In genomic region chr1:234848972-234849641, GRCh38 we compare ENCODE assay signal across 1 cellular context.
TF ChIP-seq lines count a peak whose summit lies in the region.

No MANE protein-coding gene starts in this region.

TF ChIP-seq in K562, 482 proteins besides CTCF, POLR2A, EP300 and RAD21 (continued from another document and continues in another):
- no peak for TF ChIP-seq RERE (CRISPR knock-in tag; IDR thresholded peaks at IDR 0.05; ENCODE audit: borderline replicate concordance)
- TF ChIP-seq NUFIP1 (IDR thresholded peaks at IDR 0.05; ENCODE audit: partially characterized antibody) = no peak
- 0 out of 2 replicates have a peak, but pooled peaks have one; percentile 48 for TF ChIP-seq ZNF766 (CRISPR knock-in tag; conservative IDR thresholded peaks at IDR 0.05)
- no peak for TF ChIP-seq ZNF124 (CRISPR knock-in tag; IDR thresholded peaks at IDR 0.05)
- no peak for TF ChIP-seq ZFP30 (CRISPR knock-in tag; IDR thresholded peaks at IDR 0.05; ENCODE audit: borderline replicate concordance)
- TF ChIP-seq CCAR2 (IDR thresholded peaks at IDR 0.05; ENCODE audit: low read depth, low read length) = no peak
- 0 out of 2 replicates have a peak, but pooled peaks have one; percentile 16 for TF ChIP-seq ZEB2 (IDR thresholded peaks at IDR 0.05)
- 0 out of 2 replicates have a peak, but pooled peaks have one; percentile 34 for TF ChIP-seq ZNF449 (CRISPR knock-in tag; IDR thresholded peaks at IDR 0.05)
- no peak for TF ChIP-seq CREBBP (IDR thresholded peaks at IDR 0.05; ENCODE audit: low read depth, low read length)
- no peak for TF ChIP-seq TAF1 (IDR thresholded peaks at IDR 0.05; ENCODE audit: control insufficient read depth, extremely low read depth, insufficient read depth, low read length, severe bottlenecking)
- TF ChIP-seq ADNP (tag; IDR thresholded peaks at IDR 0.05) = no peak
- no peak for TF ChIP-seq ZNF778 (CRISPR knock-in tag; IDR thresholded peaks at IDR 0.05)
- peak; percentile 93 to 97; a peak in 3 of 4 replicates for TF ChIP-seq FOXA3 (CRISPR knock-in tag; conservative IDR thresholded peaks at IDR 0.05 in 1 of 2, IDR thresholded peaks at IDR 0.05 in 1 of 2)
- no peak for TF ChIP-seq HLTF (IDR thresholded peaks at IDR 0.05)
- no peak for TF ChIP-seq POLR2AphosphoS5 (IDR thresholded peaks at IDR 0.05; ENCODE audit: control insufficient read depth, insufficient read depth, low read depth, low read length)
- TF ChIP-seq ZNF324 (CRISPR knock-in tag; IDR thresholded peaks at IDR 0.05) = no peak
- no peak for TF ChIP-seq POLR2G (IDR thresholded peaks at IDR 0.05; ENCODE audit: low read depth, low read length)
- TF ChIP-seq ZNF431 (CRISPR knock-in tag; IDR thresholded peaks at IDR 0.05) = no peak
- no peak for TF ChIP-seq NBN (IDR thresholded peaks at IDR 0.05; ENCODE audit: low read depth)
- no peak for TF ChIP-seq KLF16 (IDR thresholded peaks at IDR 0.05)
- TF ChIP-seq TAF9B (IDR thresholded peaks at IDR 0.05; ENCODE audit: partially characterized antibody) = no peak
- TF ChIP-seq TEAD2 (tag; IDR thresholded peaks at IDR 0.05) = no peak
- TF ChIP-seq HSF4 (CRISPR knock-in tag; IDR thresholded peaks at IDR 0.05; ENCODE audit: borderline replicate concordance) = no peak
- TF ChIP-seq ZNF696 (CRISPR knock-in tag; conservative IDR thresholded peaks at IDR 0.05) = no peak
- TF ChIP-seq RUNX1 (IDR thresholded peaks at IDR 0.05; ENCODE audit: low read depth) = no peak
- TF ChIP-seq ZNF23 (CRISPR knock-in tag; IDR thresholded peaks at IDR 0.05) = no peak
- no peak for TF ChIP-seq HOMEZ (CRISPR knock-in tag; IDR thresholded peaks at IDR 0.05)
- TF ChIP-seq NRF1 (conservative IDR thresholded peaks at IDR 0.05 in 1 of 2, IDR thresholded peaks at IDR 0.05 in 1 of 2) = no peak
- no peak for TF ChIP-seq EGR1 (conservative IDR thresholded peaks at IDR 0.05)
- TF ChIP-seq NELFE (IDR thresholded peaks at IDR 0.05; ENCODE audit: insufficient read depth, insufficient read length) = no peak
- no peak for TF ChIP-seq HOXB6 (CRISPR knock-in tag; IDR thresholded peaks at IDR 0.05; ENCODE audit: borderline replicate concordance)
- TF ChIP-seq PML (IDR thresholded peaks at IDR 0.05; ENCODE audit: low read length) = no peak
- no peak for TF ChIP-seq ARID1B (IDR thresholded peaks at IDR 0.05)
- no peak for TF ChIP-seq IFI16 (CRISPR knock-in tag; IDR thresholded peaks at IDR 0.05)
- TF ChIP-seq ZNF282 (CRISPR knock-in tag; IDR thresholded peaks at IDR 0.05) = no peak
- TF ChIP-seq GTF2E2 (tag; IDR thresholded peaks at IDR 0.05) = no peak
- no peak for TF ChIP-seq PRMT5 (CRISPR knock-in tag; IDR thresholded peaks at IDR 0.05)
- no peak for TF ChIP-seq HMG20A (CRISPR knock-in tag; conservative IDR thresholded peaks at IDR 0.05)
- TF ChIP-seq NR2C2 (CRISPR knock-in tag; IDR thresholded peaks at IDR 0.05) = no peak
- TF ChIP-seq NR2C2 (tag; IDR thresholded peaks at IDR 0.05) = no peak; the same call in 1 of the 2 replicates
- no peak for TF ChIP-seq ZNF232 (CRISPR knock-in tag; IDR thresholded peaks at IDR 0.05)
- TF ChIP-seq HDAC1 (IDR thresholded peaks at IDR 0.05) = 0 out of 4 replicates have a peak, but pooled peaks of 1 of the 2 experiments have one; percentile 28
- no peak for TF ChIP-seq ETV6 (IDR thresholded peaks at IDR 0.05; ENCODE audit: borderline replicate concordance in 1 of 2, low read depth in 2 of 2, low read length in 1 of 2)
- TF ChIP-seq ETV6 (CRISPR knock-in tag; IDR thresholded peaks at IDR 0.05; ENCODE audit: borderline replicate concordance) = no peak
- TF ChIP-seq SMC3 (conservative IDR thresholded peaks at IDR 0.05; ENCODE audit: insufficient read depth, low read depth, low read length) = no peak
- no peak for TF ChIP-seq ZNF263 (CRISPR knock-in tag; IDR thresholded peaks at IDR 0.05; ENCODE audit: borderline replicate concordance)
- TF ChIP-seq ZNF197 (CRISPR knock-in tag; IDR thresholded peaks at IDR 0.05; ENCODE audit: low read depth) = no peak
- TF ChIP-seq JUN (IDR thresholded peaks at IDR 0.05; ENCODE audit: borderline replicate concordance, low read depth, low read length) = 0 out of 2 replicates have a peak, but pooled peaks have one; percentile 8
- TF ChIP-seq JUN (CRISPR knock-in tag; IDR thresholded peaks at IDR 0.05; ENCODE audit: borderline replicate concordance) = no peak
- no peak for TF ChIP-seq FOXO4 (CRISPR knock-in tag; IDR thresholded peaks at IDR 0.05)
- TF ChIP-seq ETS2 (tag; IDR thresholded peaks at IDR 0.05; ENCODE audit: borderline replicate concordance, poor library complexity, severe bottlenecking) = no peak
- no peak for TF ChIP-seq ILF3 (IDR thresholded peaks at IDR 0.05; ENCODE audit: borderline replicate concordance)
- TF ChIP-seq ZNF175 (CRISPR knock-in tag; IDR thresholded peaks at IDR 0.05; ENCODE audit: low read depth) = no peak; the same call in 1 of the 2 replicates
- TF ChIP-seq TCF7L2 (IDR thresholded peaks at IDR 0.05; ENCODE audit: low read depth, low read length) = no peak
- TF ChIP-seq ZNF133 (CRISPR knock-in tag; IDR thresholded peaks at IDR 0.05) = no peak
- TF ChIP-seq TRIM28 (IDR thresholded peaks at IDR 0.05) = no peak
- no peak for TF ChIP-seq ZBTB17 (CRISPR knock-in tag; IDR thresholded peaks at IDR 0.05)
- TF ChIP-seq MBD1 (CRISPR knock-in tag; IDR thresholded peaks at IDR 0.05) = no peak
- TF ChIP-seq POLR2B (IDR thresholded peaks at IDR 0.05; ENCODE audit: low read depth, partially characterized antibody) = no peak
- TF ChIP-seq SUPT5H (IDR thresholded peaks at IDR 0.05) = no peak
- TF ChIP-seq MAFF (IDR thresholded peaks at IDR 0.05; ENCODE audit: low read length) = peak; percentile 37; the same call in 1 of the 2 replicates
- TF ChIP-seq ZNF277 (CRISPR knock-in tag; IDR thresholded peaks at IDR 0.05; ENCODE audit: borderline replicate concordance) = no peak
- TF ChIP-seq SAP30 (IDR thresholded peaks at IDR 0.05; ENCODE audit: borderline replicate concordance, insufficient read depth, low read depth, low read length, poor library complexity, severe bottlenecking) = no peak
- no peak for TF ChIP-seq ZNF143 (CRISPR knock-in tag; IDR thresholded peaks at IDR 0.05)
- peak in 1 of 2 experiments; percentile 54; a peak in 1 of 4 replicates for TF ChIP-seq RCOR1 (IDR thresholded peaks at IDR 0.05; ENCODE audit: borderline replicate concordance in 1 of 2, low read depth in 2 of 2, low read length in 2 of 2)
- TF ChIP-seq NONO (IDR thresholded peaks at IDR 0.05; ENCODE audit: low read depth in 2 of 2, low read length in 1 of 2) = no peak
